In the genomic region with DNA sequence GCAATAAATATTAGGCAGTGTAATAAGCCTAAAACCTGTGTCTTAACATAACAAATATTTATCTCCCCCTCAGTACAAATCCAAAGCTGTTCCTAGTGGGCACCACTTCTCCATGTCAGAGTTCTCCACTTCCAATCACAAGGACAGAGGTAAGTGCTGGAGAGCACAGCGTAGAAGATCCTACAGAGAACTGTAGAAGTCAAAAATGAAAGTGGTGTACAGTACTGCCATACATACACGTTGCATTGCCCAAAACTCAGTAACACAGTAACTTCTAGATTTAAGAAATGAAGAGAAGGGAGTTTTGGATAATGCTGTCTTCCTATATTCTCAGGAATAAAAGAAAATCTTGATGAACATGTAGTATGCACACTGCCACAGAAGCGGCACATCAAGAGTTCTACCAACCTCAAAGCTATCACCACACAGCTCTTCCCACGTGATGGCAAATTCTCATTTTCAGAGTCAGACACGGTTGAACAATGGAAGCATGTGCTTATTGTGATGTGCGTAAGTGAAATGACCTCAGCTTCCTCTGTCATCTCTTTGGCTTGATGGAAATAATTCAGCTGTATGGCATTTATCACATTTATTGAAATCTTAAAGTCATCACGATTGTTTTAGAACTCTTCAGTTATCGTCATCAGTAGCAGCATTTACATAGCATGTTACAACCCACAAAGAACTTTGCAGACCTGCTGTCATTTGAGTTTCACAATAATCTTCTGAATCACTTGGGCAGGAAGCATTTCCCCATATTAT, we compare ENCODE assay signal across 32 cellular contexts. TPM values are rescaled to one million over a fixed set of nuclear protein-coding genes. Genes with fewer than 3 reads are reported as not detected.
DNase-seq lines count a peak whose midpoint lies in the region; ATAC-seq, FAIRE-seq and TF ChIP-seq lines count a peak whose summit lies in the region.
"Had no signal": no experiment of that assay in that cellular context is flagged by ENCODE, and none has a peak within 500 bp of the region (broad histone marks: within the 10 kb centered on the region; RNA-seq: fewer than 3 reads in every experiment).

No MANE protein-coding gene starts in this region.

- CTCF ChIA-PET in A549 (lab: Yijun Ruan, JAX) = no interaction called here

- no peak overlapping the region for H3K4me3 ChIP-seq in A549
- no peak overlapping the region for H3K4me3 ChIP-seq in cardiac fibroblast (replicated peaks in 1 of 2; ENCODE audit: low read depth in 2 of 2, low read length in 2 of 2)
- no peak overlapping the region for H3K4me3 ChIP-seq in left lung
- no peak overlapping the region for H3K4me3 ChIP-seq in spleen
- H3K4me3 ChIP-seq: body of pancreas, K562, vagina had no signal

- no peaks in the 10 kb centered on the region for H3K36me3 ChIP-seq in left lung
- no peaks in the 10 kb centered on the region for H3K36me3 ChIP-seq in spleen
- H3K36me3 ChIP-seq: BE2C, vagina had no signal

- no peak for TF ChIP-seq EP300 in A549 (IDR thresholded peaks at IDR 0.05)

- intact Hi-C loops in left lung (cut with DNase I) (no loop called here), spleen (cut with DNase I; ENCODE audit: low total_unique reads) (no loop called here)

- no peaks in the 10 kb centered on the region for H3K4me1 ChIP-seq in A549
- H3K4me1 ChIP-seq in left lung = no peaks in the 10 kb centered on the region
- no peaks in the 10 kb centered on the region for H3K4me1 ChIP-seq in spleen
- H3K4me1 ChIP-seq: BE2C, body of pancreas, vagina had no signal

- TF ChIP-seq CTCF in A549 (IDR thresholded peaks at IDR 0.05) (no peak), cardiac fibroblast (IDR thresholded peaks at IDR 0.05; ENCODE audit: low read depth, low read length) (no peak), left lung (IDR thresholded peaks at IDR 0.05) (no peak), spleen (IDR thresholded peaks at IDR 0.05 in 8 of 11, conservative IDR thresholded peaks at IDR 0.05 in 3 of 11) (no peak)

- no peaks in the 10 kb centered on the region for H3K9me3 ChIP-seq in A549
- H3K9me3 ChIP-seq in left lung = no peaks in the 10 kb centered on the region
- H3K9me3 ChIP-seq in spleen = no peaks in the 10 kb centered on the region
- H3K9me3 ChIP-seq: BE2C, body of pancreas, vagina had no signal

- FAIRE-seq in A549 (lab: Jason Lieb, UNC) = peak; percentile 77
- FAIRE-seq: endothelial cell of umbilical vein, K562 had no signal

- H3K27me3 ChIP-seq in left lung = no peaks in the 10 kb centered on the region
- H3K27me3 ChIP-seq in spleen (replicated peaks in 1 of 7) = no peaks in the 10 kb centered on the region
- H3K27me3 ChIP-seq: BE2C, body of pancreas, vagina had no signal

- H3K27ac ChIP-seq in A549 (no peak overlapping the region), left lung (no peak overlapping the region), spleen (no peak overlapping the region)
- H3K27ac ChIP-seq: body of pancreas, vagina had no signal

- POLR2A ChIA-PET in A549 (lab: Yijun Ruan, JAX) = no interaction called here

- TF ChIP-seq POLR2A in A549 (IDR thresholded peaks at IDR 0.05; ENCODE audit: low read length) = no peak
- TF ChIP-seq POLR2A in spleen (IDR thresholded peaks at IDR 0.05) = no peak

- TF ChIP-seq RAD21 in A549 (conservative IDR thresholded peaks at IDR 0.05 in 1 of 2, IDR thresholded peaks at IDR 0.05 in 1 of 2) = no peak

- DNase-seq in A549 (ENCODE audit: low read depth in 1 of 2, low spot score in 1 of 2) (no peak), HT1080 (ENCODE audit: low read depth) (peak; percentile 63), NOMO-1 treated with DMSO at 0.1 percent for 48 hours (lab: John Stamatoyannopoulos, UW; ENCODE audit: unreplicated experiment) (peak; percentile 79), cardiac fibroblast (ENCODE audit: low read depth in 2 of 2) (peak; percentile 1 to 42), left lung (no peak), NAMALWA (ENCODE audit: low spot score) (no peak), spleen (no peak)
- DNase-seq in stimulated activated naive CD4-positive, alpha-beta T cell (lab: John Stamatoyannopoulos, UW) = no peak
- DNase-seq: activated CD4-positive, alpha-beta T cell treated with anti-CD3 and anti-CD28 coated beads, Interleukin-2, amount 10 ng/mL, durations not matched to agents 24 days and 14 days; activated naive CD8-positive, alpha-beta T cell treated with anti-CD3 and anti-CD28 coated beads, Interleukin-2, amount 50 U/mL, for 24 hours; activated T-cell treated with anti-CD3 and anti-CD28 coated beads, Interleukin-2, amount 50 U/mL, for 24 hours; BE2C; body of pancreas; H7; islet precursor cell; NCI-H1092; NCI-H187; NCI-H524 treated with DMSO at 0.1 percent for 48 hours; stimulated activated naive CD8-positive, alpha-beta T cell treated with anti-CD3 and anti-CD28 coated beads, Interleukin-15, amount 100 ng/mL, for 72 hours; T-helper 9 cell had no signal

- 7% methylated on average over 8 of the region's 8 CpGs for WGBS in A549 (ENCODE audit: missing lambda C conversion rate)
- WGBS in spleen, 5 donors = 63 to 68% (median 66%) methylated on average over 8 of the region's 8 CpGs

- no peak for ATAC-seq in A549
- no peak for ATAC-seq in left lung
- ATAC-seq: activated naive CD8-positive, alpha-beta T cell treated with anti-CD3 and anti-CD28 coated beads, Interleukin-2, amount 50 U/mL, for 24 hours; body of pancreas; K562; natural killer cell treated with Interleukin-12 subunit alpha and Interleukin-12 subunit beta and Interleukin-15 and Interleukin-18, amount 100 ng/mL, for 72 hours; stimulated activated naive CD8-positive, alpha-beta T cell treated with anti-CD3 and anti-CD28 coated beads, Interleukin-15, amount 100 ng/mL, for 72 hours had no signal

- H3K4me2 ChIP-seq in A549 = no peak overlapping the region

TF ChIP-seq in A549, 52 proteins besides CTCF, POLR2A, EP300 and RAD21:
- no peak for TF ChIP-seq POLR2AphosphoS2 (conservative IDR thresholded peaks at IDR 0.05; ENCODE audit: low read length)
- no peak for TF ChIP-seq FOXS1 (CRISPR knock-in tag; IDR thresholded peaks at IDR 0.05)
- TF ChIP-seq RFX5 (IDR thresholded peaks at IDR 0.05) = no peak
- no peak for TF ChIP-seq ZFP36 (IDR thresholded peaks at IDR 0.05; ENCODE audit: borderline replicate concordance, partially characterized antibody)
- no peak for TF ChIP-seq HDAC2 (IDR thresholded peaks at IDR 0.05)
- TF ChIP-seq KDM1A (IDR thresholded peaks at IDR 0.05; ENCODE audit: low read depth) = no peak
- no peak for TF ChIP-seq FOSB (CRISPR knock-in tag; IDR thresholded peaks at IDR 0.05)
- no peak for TF ChIP-seq RNF2 (IDR thresholded peaks at IDR 0.05; ENCODE audit: borderline replicate concordance, low read depth)
- TF ChIP-seq SREBF2 (IDR thresholded peaks at IDR 0.05) = no peak

RNA-seq across cellular contexts. Expression of a gene that starts 27.1 kb away (rescaled TPM):
- polyA plus RNA-seq in A549 (2011; rRNA removed) (not detected in 2 replicates), A549 (2017; fragmentation: RNase III; extraction: RNeasy Plus Mini Kit Qiagen cat#74134 plus additional on column Dnase treatment) (not detected in 3 replicates), spleen (not detected)
- not detected in 2 replicates for polyA plus RNA-seq in A549 (2012; cell fraction: cytosol; rRNA removed)
- polyA plus RNA-seq in A549 (2012; cell fraction: nucleus; rRNA removed) = not detected in 2 replicates
- not detected in 2 replicates for polyA minus RNA-seq in A549 (2011; rRNA and poly(A)+ RNA removed)
- total RNA-seq in HT1080 (2014; rRNA removed; shearing (Covaris generic)) = 0.18 TPM in 1 of 2 replicates, not detected in the other
- 0.50 TPM in 1 of 2 replicates, not detected in the other for polyA plus RNA-seq in HT1080 (2015; cell fraction: cytosol; rRNA removed)
- not detected in 2 replicates for polyA plus RNA-seq in HT1080 (2015; cell fraction: nucleus; rRNA removed)
- total RNA-seq in left lung (not detected), spleen (not detected)
- total RNA-seq: activated CD4-positive, alpha-beta T cell treated with anti-CD3 and anti-CD28 coated beads, Interleukin-2, amount 10 ng/mL, durations not matched to agents 24 days and 14 days; body of pancreas; chondrocyte; endothelial cell of umbilical vein; fibroblast of villous mesenchyme; H7; HT-29; K562; lower leg skin; mononuclear cell; natural killer cell treated with Interleukin-12 subunit alpha and Interleukin-12 subunit beta and Interleukin-15 and Interleukin-18, amount 100 ng/mL, for 72 hours; omental fat pad; skeletal muscle tissue; vagina had no signal
- polyA plus RNA-seq: endothelial cell of umbilical vein, K562, thymus had no signal

Comparison
In these comparisons a context has a peak if more than half of its experiments do, and no peak if none do; other contexts are left out.
1. DNase-seq: peak in HT1080 (single experiment), NOMO-1 treated with DMSO at 0.1 percent for 48 hours (single experiment) and cardiac fibroblast (2 of 2); none in A549 (0 of 2), left lung (0 of 2), stimulated activated naive CD4-positive, alpha-beta T cell (0 of 6), NAMALWA (single experiment) and spleen (single experiment).